ENCODE assay signal across 1 cellular context in genomic region chr1:193219391-193219790, GRCh38.
A peak's percentile ranks its signal among the peaks of the same experiment; 100 is the strongest.
TF ChIP-seq lines count a peak whose summit lies in the region.

No MANE protein-coding gene starts in this region.

TF ChIP-seq in K562, 482 proteins besides CTCF, POLR2A, EP300 and RAD21:
- TF ChIP-seq ZNF146 (CRISPR knock-in tag; IDR thresholded peaks at IDR 0.05; ENCODE audit: unreplicated experiment) = peak; percentile 74
- no peak for TF ChIP-seq ZKSCAN8 (CRISPR knock-in tag; IDR thresholded peaks at IDR 0.05)
- TF ChIP-seq ZNF436 (CRISPR knock-in tag; IDR thresholded peaks at IDR 0.05) = no peak
